Comparison of ENCODE assay signal across 9 cellular contexts in the genomic region with DNA sequence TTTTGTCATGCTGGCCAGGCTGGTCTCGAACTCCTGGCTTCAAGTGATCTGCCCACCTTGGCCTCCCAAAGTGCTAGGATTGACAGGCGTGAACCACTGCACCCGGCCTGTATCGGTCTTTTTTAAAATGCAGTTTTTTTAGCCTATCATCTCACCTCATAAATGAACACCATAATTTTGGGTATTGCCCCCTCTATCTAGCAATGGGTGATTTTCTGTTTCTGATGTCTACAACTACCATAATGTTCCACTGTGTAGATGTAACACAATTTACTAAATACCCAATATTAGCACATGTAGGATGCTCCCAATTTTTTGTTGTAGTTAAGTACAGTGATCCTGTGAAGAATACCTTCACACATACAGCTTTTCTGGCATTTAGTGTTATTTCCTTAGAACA. TPM values are rescaled to one million over a fixed set of nuclear protein-coding genes. Genes with fewer than 3 reads are reported as not detected.
DNase-seq lines count a peak whose midpoint lies in the region; ATAC-seq and TF ChIP-seq lines count a peak whose summit lies in the region.
"Had no signal": no experiment of that assay in that cellular context is flagged by ENCODE, and none has a peak within 500 bp of the region (broad histone marks: within the 10 kb centered on the region; RNA-seq: fewer than 3 reads in every experiment).

No MANE protein-coding gene starts in this region.

- peaks cover 11% of the 10 kb centered on the region for H3K36me3 Mint-ChIP-seq in activated CD4-positive, alpha-beta T cell treated with anti-CD3 and anti-CD28 coated beads, Interleukin-2, amount 10 ng/mL, durations not matched to agents 24 days and 14 days (ENCODE audit: low read depth)
- peaks cover 19% of the 10 kb centered on the region for H3K36me3 Mint-ChIP-seq in stimulated activated effector memory CD8-positive, alpha-beta T cell treated with anti-CD3 and anti-CD28 coated beads, Interleukin-12 subunit alpha, Interleukin-12 subunit beta, amount 100 ng/mL, for 72 hours

- H3K27ac ChIP-seq in SK-N-MC (no peak overlapping the region), fibroblast of lung (ENCODE audit: insufficient read depth, low read length) (no peak overlapping the region)

- H3K4me1 Mint-ChIP-seq in activated CD4-positive, alpha-beta T cell treated with anti-CD3 and anti-CD28 coated beads, Interleukin-2, amount 10 ng/mL, durations not matched to agents 24 days and 14 days: peaks cover 24% of the 10 kb centered on the region
- peaks cover 29% of the 10 kb centered on the region for H3K4me1 Mint-ChIP-seq in stimulated activated effector memory CD8-positive, alpha-beta T cell treated with anti-CD3 and anti-CD28 coated beads, Interleukin-12 subunit alpha, Interleukin-12 subunit beta, amount 100 ng/mL, for 72 hours

- no peak overlapping the region for H3K27ac Mint-ChIP-seq in activated CD4-positive, alpha-beta T cell treated with anti-CD3 and anti-CD28 coated beads, Interleukin-2, amount 10 ng/mL, durations not matched to agents 24 days and 14 days
- H3K27ac Mint-ChIP-seq in stimulated activated effector memory CD8-positive, alpha-beta T cell treated with anti-CD3 and anti-CD28 coated beads, Interleukin-12 subunit alpha, Interleukin-12 subunit beta, amount 100 ng/mL, for 72 hours: no peak overlapping the region

- H3K4me1 ChIP-seq in fibroblast of lung (ENCODE audit: control insufficient read depth, extremely low read depth, insufficient read depth, low read length) (peaks cover 2% of the 10 kb centered on the region), mucosa of descending colon (ENCODE audit: low read depth) (peaks cover 8% of the 10 kb centered on the region)

- peaks cover 22% of the 10 kb centered on the region for H3K79me2 ChIP-seq in fibroblast of lung (ENCODE audit: control insufficient read depth, insufficient read depth, low read length)

- peak overlapping the region; percentile 94; the same call in 1 of the 2 replicates for H3K4me3 ChIP-seq in SK-N-MC
- H3K4me3 ChIP-seq in fibroblast of lung (replicated peaks in 1 of 4; ENCODE audit: control extremely low read depth in 1 of 4, insufficient read depth in 1 of 4, low read depth in 3 of 4, low read length in 4 of 4): peak overlapping the region in 2 of 4 experiments; percentile 72 to 75
- H3K4me3 ChIP-seq in mucosa of descending colon: no peak overlapping the region

- H3K36me3 ChIP-seq in SK-N-MC (ENCODE audit: insufficient read depth, low read length) (no peaks in the 10 kb centered on the region), fibroblast of lung (ENCODE audit: control insufficient read depth, insufficient read depth, low read length) (no peaks in the 10 kb centered on the region), mucosa of descending colon (ENCODE audit: low read depth) (no peaks in the 10 kb centered on the region)

- TF ChIP-seq CTCF in fibroblast of lung (conservative IDR thresholded peaks at IDR 0.05 in 1 of 2, IDR thresholded peaks at IDR 0.05 in 1 of 2; ENCODE audit: low read depth in 1 of 2, low read length in 2 of 2) (no peak), mucosa of descending colon (IDR thresholded peaks at IDR 0.05) (no peak)

- intact Hi-C loops in activated CD4-positive, alpha-beta T cell treated with anti-CD3 and anti-CD28 coated beads, Interleukin-2, amount 10 ng/mL, durations not matched to agents 24 days and 14 days (cut with micrococcal nuclease): loop anchor here (10.0 kb wide), 1 partner anchor 788 kb away; a partner anchor contains a TSS
- intact Hi-C loops in mucosa of descending colon (cut with DNase I, micrococcal nuclease): no loop called here

- peak overlapping the region; percentile 73 for H3K4me2 ChIP-seq in fibroblast of lung (ENCODE audit: extremely low read depth, insufficient read depth, low read length)

- no peak overlapping the region for H3K9ac ChIP-seq in SK-N-MC (ENCODE audit: insufficient read length)
- no peak overlapping the region for H3K9ac ChIP-seq in fibroblast of lung (ENCODE audit: insufficient read depth, low read length)

- ATAC-seq in stimulated activated effector memory CD8-positive, alpha-beta T cell treated with anti-CD3 and anti-CD28 coated beads, Interleukin-12 subunit alpha, Interleukin-12 subunit beta, amount 100 ng/mL, for 72 hours: no peak
- no peak for ATAC-seq in mucosa of descending colon
- no peak for ATAC-seq in HG03025 (IDR thresholded peaks at IDR 0.05; ENCODE audit: low FRiP score, unreplicated experiment)

- peaks cover 4% of the 10 kb centered on the region for H3K27me3 Mint-ChIP-seq in activated CD4-positive, alpha-beta T cell treated with anti-CD3 and anti-CD28 coated beads, Interleukin-2, amount 10 ng/mL, durations not matched to agents 24 days and 14 days

- no peaks in the 10 kb centered on the region for H4K20me1 ChIP-seq in fibroblast of lung (ENCODE audit: control insufficient read depth, extremely low read depth, insufficient read depth, low read length)

- no peak overlapping the region for H2AFZ ChIP-seq in fibroblast of lung (ENCODE audit: low read length)

- no peaks in the 10 kb centered on the region for H3K9me3 Mint-ChIP-seq in activated CD4-positive, alpha-beta T cell treated with anti-CD3 and anti-CD28 coated beads, Interleukin-2, amount 10 ng/mL, durations not matched to agents 24 days and 14 days
- H3K9me3 Mint-ChIP-seq in stimulated activated effector memory CD8-positive, alpha-beta T cell treated with anti-CD3 and anti-CD28 coated beads, Interleukin-12 subunit alpha, Interleukin-12 subunit beta, amount 100 ng/mL, for 72 hours: no peaks in the 10 kb centered on the region

- no peaks in the 10 kb centered on the region for H3K27me3 ChIP-seq in fibroblast of lung (ENCODE audit: control insufficient read depth, insufficient read depth, low read length)

- peak overlapping the region; percentile 88 for H3K4me3 Mint-ChIP-seq in activated CD4-positive, alpha-beta T cell treated with anti-CD3 and anti-CD28 coated beads, Interleukin-2, amount 10 ng/mL, durations not matched to agents 24 days and 14 days
- H3K4me3 Mint-ChIP-seq in stimulated activated effector memory CD8-positive, alpha-beta T cell treated with anti-CD3 and anti-CD28 coated beads, Interleukin-12 subunit alpha, Interleukin-12 subunit beta, amount 100 ng/mL, for 72 hours: peak overlapping the region; percentile 86

- DNase-seq in activated CD4-positive, alpha-beta T cell treated with anti-CD3 and anti-CD28 coated beads, Interleukin-2, amount 10 ng/mL, durations not matched to agents 24 days and 14 days: no peak
- no peak for DNase-seq in activated CD4-positive, alpha-beta T cell treated with anti-CD3 and anti-CD28 coated beads for 48 hours
- no peak for DNase-seq in SK-N-MC (ENCODE audit: low read depth, low spot score)
- no peak for DNase-seq in fibroblast of lung (ENCODE audit: low read depth in 2 of 2)
- no peak for DNase-seq in stimulated activated effector memory CD8-positive, alpha-beta T cell treated with anti-CD3 and anti-CD28 coated beads, Interleukin-12 subunit alpha, Interleukin-12 subunit beta, amount 100 ng/mL, for 72 hours (ENCODE audit: low spot score in 2 of 2)
- DNase-seq in mucosa of descending colon: no peak
- DNase-seq in NCI-H2196 (lab: John Stamatoyannopoulos, UW; ENCODE audit: unreplicated experiment): no peak
- DNase-seq: amniotic stem cell had no signal

- H3K9me3 ChIP-seq in SK-N-MC (ENCODE audit: low read depth, low read length) (no peaks in the 10 kb centered on the region), fibroblast of lung (ENCODE audit: control insufficient read depth, insufficient read depth, low read depth, low read length) (no peaks in the 10 kb centered on the region), mucosa of descending colon (no peaks in the 10 kb centered on the region)

RNA-seq across cellular contexts. Expression of a gene that starts 2.0 kb away (rescaled TPM):
- 66.0 and 69.9 TPM in 2 replicates for total RNA-seq in activated CD4-positive, alpha-beta T cell treated with anti-CD3 and anti-CD28 coated beads, Interleukin-2, amount 10 ng/mL, durations not matched to agents 24 days and 14 days
- total RNA-seq in fibroblast of lung: 45.5 and 47.6 TPM in 2 replicates
- 78.5 and 86.0 TPM in 2 replicates for polyA plus RNA-seq in fibroblast of lung
- polyA plus RNA-seq in fibroblast of lung (2012): 81.7 and 91.3 TPM in 2 replicates
- polyA minus RNA-seq in fibroblast of lung (ENCODE audit: low replicate concordance): 6.0 and 7.5 TPM in 2 replicates
- 100 to 1,000 TPM in 1 of 3 donors, 10 to 100 TPM in 2; 73.4 to 114 (median 82.6) TPM for total RNA-seq in mucosa of descending colon
